ENCODE assay signal across 19 cellular contexts in the genomic region with DNA sequence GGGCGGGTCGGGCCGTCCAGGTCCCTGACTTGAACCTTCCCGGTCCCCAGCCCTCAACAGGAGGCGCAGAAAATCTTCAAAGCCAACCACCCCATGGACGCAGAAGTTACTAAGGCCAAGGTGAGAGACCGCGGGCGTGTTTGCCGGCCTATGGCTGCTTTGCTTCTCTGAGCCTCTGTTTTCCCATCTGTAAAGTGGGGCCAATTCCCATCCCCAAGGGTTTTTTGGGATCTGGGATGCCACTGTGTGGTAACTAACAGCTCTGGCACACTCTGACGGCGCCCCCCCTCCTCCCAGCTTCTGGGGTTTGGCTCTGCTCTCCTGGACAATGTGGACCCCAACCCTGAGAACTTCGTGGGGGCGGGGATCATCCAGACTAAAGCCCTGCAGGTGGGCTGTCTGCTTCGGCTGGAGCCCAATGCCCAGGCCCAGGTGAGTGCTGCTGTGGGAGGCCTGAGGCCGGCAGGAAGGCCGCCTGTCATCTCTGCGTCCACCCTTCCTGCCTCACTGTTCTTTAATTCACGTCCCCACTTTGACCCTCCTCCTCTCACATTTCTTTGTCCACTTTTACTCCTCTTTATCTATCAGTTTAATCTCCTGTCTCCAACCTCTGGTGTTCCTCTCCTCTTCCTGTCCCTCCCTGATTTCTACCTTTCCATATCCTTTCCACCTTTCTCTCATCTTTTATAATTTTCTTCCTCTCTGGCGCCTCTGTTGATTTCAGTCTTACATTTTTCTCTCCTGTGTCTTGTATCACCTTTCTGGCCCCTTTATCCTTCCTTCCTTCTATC. TPM values are rescaled to one million over a fixed set of nuclear protein-coding genes. Genes with fewer than 3 reads are reported as not detected.
A peak's percentile ranks its signal among the peaks of the same experiment; 100 is the strongest.
DNase-seq lines count a peak whose midpoint lies in the region; ATAC-seq, FAIRE-seq and TF ChIP-seq lines count a peak whose summit lies in the region.
"Had no signal": no experiment of that assay in that cellular context is flagged by ENCODE, and none has a peak within 500 bp of the region (broad histone marks: within the 10 kb centered on the region; RNA-seq: fewer than 3 reads in every experiment).

No MANE protein-coding gene starts in this region.

- no peak overlapping the region for H3K4me3 Mint-ChIP-seq in T-helper 1 cell treated with Interleukin-12 subunit alpha and Interleukin-12 subunit beta and Interleukin-4 antibody, amounts not matched to agents 30 μg/mL and 1 μg/mL, for 36 hours
- H3K4me3 Mint-ChIP-seq in neural progenitor cell = peak overlapping the region; percentile 2

- H3K9me3 Mint-ChIP-seq in T-helper 1 cell treated with Interleukin-12 subunit alpha and Interleukin-12 subunit beta and Interleukin-4 antibody, amounts not matched to agents 30 μg/mL and 1 μg/mL, for 36 hours = no peaks in the 10 kb centered on the region
- no peaks in the 10 kb centered on the region for H3K9me3 Mint-ChIP-seq in neural progenitor cell

- TF ChIP-seq RAD21 in K562 (CRISPR knock-in tag; conservative IDR thresholded peaks at IDR 0.05 in 1 of 2, IDR thresholded peaks at IDR 0.05 in 1 of 2) = no peak

- no peaks in the 10 kb centered on the region for H3K27me3 Mint-ChIP-seq in T-helper 1 cell treated with Interleukin-12 subunit alpha and Interleukin-12 subunit beta and Interleukin-4 antibody, amounts not matched to agents 30 μg/mL and 1 μg/mL, for 36 hours (ENCODE audit: low read depth)
- peaks cover 7% of the 10 kb centered on the region for H3K27me3 Mint-ChIP-seq in neural progenitor cell (ENCODE audit: insufficient read depth, low read depth)

- CTCF ChIA-PET in K562 (lab: Yijun Ruan, JAX; ENCODE audit: low intra/inter-chr PET ratio) = no interaction called here

- POLR2A ChIA-PET in K562 (lab: Yijun Ruan, JAX) = interaction anchor here (1.4 kb wide), 1 partner anchor 22 kb away, joined by 4 read pairs; no protein-coding TSS in a partner anchor

- FAIRE-seq in K562 (lab: Jason Lieb, UNC) = no peak
- FAIRE-seq: endothelial cell of umbilical vein, GM12892, small intestine had no signal

- H3K9ac ChIP-seq in K562 (ENCODE audit: insufficient read depth in 1 of 2, low read depth in 2 of 2, low read length in 2 of 2) (peak overlapping the region in 1 of 2 experiments; percentile 8; a peak in 1 of 4 replicates), neural progenitor cell (no peak overlapping the region)
- H3K9ac ChIP-seq: BLaER1 had no signal

- H3K27ac ChIP-seq in HL-60 (replicated peaks) = 0 out of 2 replicates have a peak overlapping the region, but pooled peaks have one; percentile 4
- H3K27ac ChIP-seq in K562 (ENCODE audit: extremely low read depth, low read depth, low read length) = 0 out of 3 replicates have a peak overlapping the region, but pooled peaks have one; percentile 39
- no peak overlapping the region for H3K27ac ChIP-seq in neural progenitor cell
- H3K27ac ChIP-seq in ascending aorta = no peak overlapping the region
- H3K27ac ChIP-seq in breast epithelium = no peak overlapping the region
- H3K27ac ChIP-seq: BLaER1, transverse colon had no signal

- ATAC-seq in K562 = no peak
- ATAC-seq: PC-3, SK-N-SH treated with all-trans-retinoic acid at 6 μM for 48 hours had no signal

- H3F3A ChIP-seq in neural progenitor cell (ENCODE audit: low read depth) = peaks cover 43% of the 10 kb centered on the region

- no peaks in the 10 kb centered on the region for H3K9me1 ChIP-seq in K562 (ENCODE audit: control insufficient read depth, insufficient read depth, low read length)

- H3K4me2 ChIP-seq in K562 (ENCODE audit: insufficient read depth, low read length) = no peak overlapping the region
- no peak overlapping the region for H3K4me2 ChIP-seq in neural progenitor cell
- H3K4me2 ChIP-seq: BLaER1 had no signal

- peaks cover 68% of the 10 kb centered on the region for H3K36me3 ChIP-seq in K562 (ENCODE audit: control insufficient read depth, insufficient read depth, low read length)
- H3K36me3 ChIP-seq in neural progenitor cell = no peaks in the 10 kb centered on the region
- peaks cover 39 to 45% of the 10 kb centered on the region in 2 donors for H3K36me3 ChIP-seq in ascending aorta
- no peaks in the 10 kb centered on the region for H3K36me3 ChIP-seq in breast epithelium

- peak overlapping the region; percentile 17 for H3K27ac Mint-ChIP-seq in T-helper 1 cell treated with Interleukin-12 subunit alpha and Interleukin-12 subunit beta and Interleukin-4 antibody, amounts not matched to agents 30 μg/mL and 1 μg/mL, for 36 hours
- peak overlapping the region; percentile 6 for H3K27ac Mint-ChIP-seq in neural progenitor cell

- TF ChIP-seq POLR2A in K562 (conservative IDR thresholded peaks at IDR 0.05) (no peak; the same call in 1 of the 2 replicates), breast epithelium (IDR thresholded peaks at IDR 0.05) (no peak)

- 84% methylated on average over 14 of the region's 20 CpGs for WGBS in K562 (ENCODE audit: insufficient coverage, low coverage, missing lambda C conversion rate)

- H3K4me3 ChIP-seq in HL-60 (replicated peaks; ENCODE audit: insufficient read depth, low read length) (no peak overlapping the region), K562 (no peak overlapping the region), neural progenitor cell (no peak overlapping the region), ascending aorta (no peak overlapping the region), breast epithelium (no peak overlapping the region)
- H3K4me3 ChIP-seq: BLaER1, transverse colon had no signal

- intact Hi-C loops in K562 (cut with micrococcal nuclease) = loop anchor here (5.0 kb wide), 1 partner anchor 39 kb away; the partner anchor contains the start of gene AP2A1
- intact Hi-C loops in ascending aorta (cut with DNase I) = no loop called here
- intact Hi-C loops in breast epithelium (cut with DNase I; ENCODE audit: low total_unique reads) = no loop called here

- H4K20me1 ChIP-seq in K562 (replicated peaks; ENCODE audit: control insufficient read depth, insufficient read depth, low read length) (peaks cover 5% of the 10 kb centered on the region), neural progenitor cell (ENCODE audit: low read depth) (peaks cover 11% of the 10 kb centered on the region)
- H4K20me1 ChIP-seq: BLaER1 had no signal

- H3K79me2 ChIP-seq in K562 (ENCODE audit: control insufficient read depth, insufficient read depth, low read length) = no peaks in the 10 kb centered on the region
- H3K79me2 ChIP-seq in neural progenitor cell (ENCODE audit: low read depth) = no peaks in the 10 kb centered on the region

- peaks cover 9% of the 10 kb centered on the region for H3K36me3 Mint-ChIP-seq in T-helper 1 cell treated with Interleukin-12 subunit alpha and Interleukin-12 subunit beta and Interleukin-4 antibody, amounts not matched to agents 30 μg/mL and 1 μg/mL, for 36 hours (ENCODE audit: low read depth)
- peaks cover 10% of the 10 kb centered on the region for H3K36me3 Mint-ChIP-seq in neural progenitor cell

- H3K4me1 ChIP-seq in K562 (replicated peaks in 1 of 2; ENCODE audit: control insufficient read depth in 2 of 2, insufficient read depth in 2 of 2, low read length in 2 of 2) (peaks cover 25 to 70% of the 10 kb centered on the region in 2 experiments), neural progenitor cell (peaks cover 18% of the 10 kb centered on the region), ascending aorta (peaks cover 6 to 17% of the 10 kb centered on the region in 2 donors), breast epithelium (peaks cover 7% of the 10 kb centered on the region in 2 donors)

- H3K4me1 Mint-ChIP-seq in T-helper 1 cell treated with Interleukin-12 subunit alpha and Interleukin-12 subunit beta and Interleukin-4 antibody, amounts not matched to agents 30 μg/mL and 1 μg/mL, for 36 hours (ENCODE audit: low read depth) = peaks cover 14% of the 10 kb centered on the region
- peaks cover 27% of the 10 kb centered on the region for H3K4me1 Mint-ChIP-seq in neural progenitor cell

- TF ChIP-seq EP300 in K562 (IDR thresholded peaks at IDR 0.05; ENCODE audit: low read length) = no peak

- DNase-seq in T-helper 1 cell (no peak), HL-60 (ENCODE audit: low read depth in 1 of 2, low spot score in 1 of 2) (no peak), K562 (ENCODE audit: extremely low read depth in 1 of 4, low spot score in 3 of 4) (no peak), neural progenitor cell (ENCODE audit: low spot score) (no peak), NCI-H2227 (lab: John Stamatoyannopoulos, UW; ENCODE audit: unreplicated experiment) (no peak), ascending aorta (ENCODE audit: low spot score in 2 of 2) (no peak), breast epithelium (ENCODE audit: low spot score in 2 of 2) (no peak)
- DNase-seq: 8988T, foreskin fibroblast, NCI-H2171, PC-3, small intestine had no signal

- no peak for TF ChIP-seq CTCF in HL-60 (IDR thresholded peaks at IDR 0.05; ENCODE audit: insufficient read depth, low read length)
- no peak for TF ChIP-seq CTCF in K562 (IDR thresholded peaks at IDR 0.05 in 2 of 3, conservative IDR thresholded peaks at IDR 0.05 in 1 of 3; ENCODE audit: insufficient read depth in 2 of 3, low read depth in 1 of 3, low read length in 3 of 3)
- TF ChIP-seq CTCF in neural progenitor cell (IDR thresholded peaks at IDR 0.05) = no peak
- TF ChIP-seq CTCF in ascending aorta (IDR thresholded peaks at IDR 0.05) = no peak
- no peak for TF ChIP-seq CTCF in breast epithelium (IDR thresholded peaks at IDR 0.05)

- no peaks in the 10 kb centered on the region for H3K9me3 ChIP-seq in K562 (replicated peaks; ENCODE audit: control insufficient read depth, insufficient read depth, low read depth, low read length)
- H3K9me3 ChIP-seq in neural progenitor cell (ENCODE audit: low read depth) = no peaks in the 10 kb centered on the region
- no peaks in the 10 kb centered on the region for H3K9me3 ChIP-seq in ascending aorta
- H3K9me3 ChIP-seq in breast epithelium = no peaks in the 10 kb centered on the region
- H3K9me3 ChIP-seq: BLaER1, transverse colon had no signal

- H3K27me3 ChIP-seq in HL-60 (ENCODE audit: insufficient read depth, poor library complexity, severe bottlenecking) (no peaks in the 10 kb centered on the region), K562 (ENCODE audit: control insufficient read depth in 2 of 2, insufficient read depth in 2 of 2, low read length in 2 of 2) (no peaks in the 10 kb centered on the region), neural progenitor cell (no peaks in the 10 kb centered on the region), ascending aorta (no peaks in the 10 kb centered on the region), breast epithelium (no peaks in the 10 kb centered on the region)
- H3K27me3 ChIP-seq: BLaER1, transverse colon had no signal

- BruUV-seq in K562 (replicated peaks; lab: Mats Ljungman, UMichigan) = no TSS peak

- in situ Hi-C loops in K562 (cut with MboI) = no loop called here

- H2AFZ ChIP-seq in K562 (ENCODE audit: low read depth, low read length) (no peak overlapping the region), neural progenitor cell (replicated peaks) (no peak overlapping the region)

RNA-seq across cellular contexts. Expression of gene FUZ, which starts 7.1 kb away (rescaled TPM):
- 5.3 and 13.3 TPM in 2 replicates for total RNA-seq in K562 (2011; cell fraction: chromatin; rRNA removed; ENCODE audit: low replicate concordance)
- total RNA-seq in K562 (2011; cell fraction: nucleolus; rRNA removed) = 8.2 and 9.1 TPM in 2 replicates
- 8.2 and 8.4 TPM in 2 replicates for total RNA-seq in K562 (2011; cell fraction: nucleoplasm; rRNA removed)
- 6.6 and 10.6 TPM in 2 replicates for total RNA-seq in K562 (2014; rRNA removed)
- total RNA-seq in K562 (2014; rRNA removed; fragmentation: Illumina TruSeq; extraction: Trizol) = 1.9 and 3.5 TPM in 2 replicates
- total RNA-seq in K562 (2015; rRNA removed; fragmentation: Illumina TruSeq; extraction: Trizol) = 2.9 and 3.8 TPM in 2 replicates
- total RNA-seq in K562 (2021) = 6.7 and 7.6 TPM in 2 replicates
- 2.7 and 3.6 TPM in 2 replicates for polyA plus RNA-seq in K562 (2011; rRNA removed)
- polyA plus RNA-seq in K562 (2011; cell fraction: cytosol; rRNA removed) = 4.8 and 5.7 TPM in 2 replicates
- polyA plus RNA-seq in K562 (2011; cell fraction: nucleus; rRNA removed) = 7.4 and 9.5 TPM in 2 replicates
- polyA plus RNA-seq in K562 (2012) = 6.3 and 6.4 TPM in 2 replicates
- 3.2 and 4.5 TPM in 2 replicates for polyA plus RNA-seq in K562 (2014; fragmentation: Illumina TruSeq; extraction: Trizol)
- under 1 TPM in 1 of 2 experiments, not detected in 1; 0.17 TPM for polyA plus RNA-seq in K562 (2014; fragmentation: Nextera tagmentation; extraction: Ambion mirVana)
- polyA plus RNA-seq in K562 (2014; rRNA removed) = 4.7 and 11.5 TPM in 2 replicates
- 2.0 and 2.2 TPM in 2 replicates for polyA minus RNA-seq in K562 (2011; rRNA and poly(A)+ RNA removed)
- 2.6 and 6.6 TPM in 2 replicates for polyA minus RNA-seq in K562 (2011; cell fraction: cytosol; rRNA and poly(A)+ RNA removed)
- polyA minus RNA-seq in K562 (2011; cell fraction: nucleus; rRNA and poly(A)+ RNA removed) = 1.2 and 3.7 TPM in 2 replicates
- 24.6 and 37.8 TPM in 2 replicates for total RNA-seq in neural progenitor cell (ENCODE audit: low replicate concordance)
- 22.1 TPM for total RNA-seq in ascending aorta
- total RNA-seq in breast epithelium = 10 to 100 TPM; 13.0 to 27.4 (median 18.7) TPM

RNA-seq across cellular contexts. Expression of gene MED25, which starts 12.1 kb away (rescaled TPM):
- 109 and 190 TPM in 2 replicates for total RNA-seq in K562 (2011; cell fraction: chromatin; rRNA removed; ENCODE audit: low replicate concordance)
- total RNA-seq in K562 (2011; cell fraction: nucleolus; rRNA removed) = 97.8 and 99.2 TPM in 2 replicates
- total RNA-seq in K562 (2011; cell fraction: nucleoplasm; rRNA removed) = 109 and 111 TPM in 2 replicates
- 19.3 and 30.1 TPM in 2 replicates for total RNA-seq in K562 (2014; rRNA removed)
- total RNA-seq in K562 (2014; rRNA removed; fragmentation: Illumina TruSeq; extraction: Trizol) = 15.7 and 17.1 TPM in 2 replicates
- total RNA-seq in K562 (2015; rRNA removed; fragmentation: Illumina TruSeq; extraction: Trizol) = 14.5 and 16.0 TPM in 2 replicates
- 83.5 and 93.9 TPM in 2 replicates for total RNA-seq in K562 (2021)
- polyA plus RNA-seq in K562 (2011; rRNA removed) = 23.0 and 31.0 TPM in 2 replicates
- polyA plus RNA-seq in K562 (2011; cell fraction: cytosol; rRNA removed) = 18.3 and 19.6 TPM in 2 replicates
- polyA plus RNA-seq in K562 (2011; cell fraction: nucleus; rRNA removed) = 111 and 131 TPM in 2 replicates
- 57.3 and 63.8 TPM in 2 replicates for polyA plus RNA-seq in K562 (2012)
- polyA plus RNA-seq in K562 (2014; fragmentation: Illumina TruSeq; extraction: Trizol) = 56.7 and 72.9 TPM in 2 replicates
- polyA plus RNA-seq in K562 (2014; fragmentation: Nextera tagmentation; extraction: Ambion mirVana) = 1 to 10 TPM; 4.1 to 4.4 TPM
- polyA plus RNA-seq in K562 (2014; rRNA removed) = 37.8 and 40.3 TPM in 2 replicates
- 20.8 and 22.4 TPM in 2 replicates for polyA minus RNA-seq in K562 (2011; rRNA and poly(A)+ RNA removed)
- polyA minus RNA-seq in K562 (2011; cell fraction: cytosol; rRNA and poly(A)+ RNA removed) = 35.9 and 50.9 TPM in 2 replicates
- 38.8 and 53.6 TPM in 2 replicates for polyA minus RNA-seq in K562 (2011; cell fraction: nucleus; rRNA and poly(A)+ RNA removed)
- 44.9 and 54.1 TPM in 2 replicates for total RNA-seq in neural progenitor cell (ENCODE audit: low replicate concordance)
- 54.0 TPM for total RNA-seq in ascending aorta
- total RNA-seq in breast epithelium = 10 to 100 TPM; 16.3 to 27.5 (median 20.6) TPM

RNA-seq across cellular contexts. Expression of gene AP2A1, which starts 39.2 kb away (rescaled TPM):
- total RNA-seq in K562 (2011; cell fraction: chromatin; rRNA removed; ENCODE audit: low replicate concordance) = 142 and 352 TPM in 2 replicates
- 179 and 183 TPM in 2 replicates for total RNA-seq in K562 (2011; cell fraction: nucleolus; rRNA removed)
- 173 and 215 TPM in 2 replicates for total RNA-seq in K562 (2011; cell fraction: nucleoplasm; rRNA removed)
- total RNA-seq in K562 (2014; rRNA removed) = 77.6 and 109 TPM in 2 replicates
- 21.5 and 23.4 TPM in 2 replicates for total RNA-seq in K562 (2014; rRNA removed; fragmentation: Illumina TruSeq; extraction: Trizol)
- 29.1 and 31.8 TPM in 2 replicates for total RNA-seq in K562 (2015; rRNA removed; fragmentation: Illumina TruSeq; extraction: Trizol)
- 138 and 150 TPM in 2 replicates for total RNA-seq in K562 (2021)
- polyA plus RNA-seq in K562 (2011; rRNA removed) = 31.9 and 75.2 TPM in 2 replicates
- polyA plus RNA-seq in K562 (2011; cell fraction: cytosol; rRNA removed) = 57.0 and 118 TPM in 2 replicates
- polyA plus RNA-seq in K562 (2011; cell fraction: nucleus; rRNA removed) = 98.4 and 141 TPM in 2 replicates
- polyA plus RNA-seq in K562 (2012) = 97.7 and 117 TPM in 2 replicates
- polyA plus RNA-seq in K562 (2014; fragmentation: Illumina TruSeq; extraction: Trizol) = 47.0 and 81.3 TPM in 2 replicates
- 1 to 10 TPM in 1 of 2 experiments, under 1 TPM in 1; 0.55 to 1.5 TPM for polyA plus RNA-seq in K562 (2014; fragmentation: Nextera tagmentation; extraction: Ambion mirVana)
- polyA plus RNA-seq in K562 (2014; rRNA removed) = 89.6 and 91.9 TPM in 2 replicates
- 65.8 and 75.2 TPM in 2 replicates for polyA minus RNA-seq in K562 (2011; rRNA and poly(A)+ RNA removed)
- 102 and 161 TPM in 2 replicates for polyA minus RNA-seq in K562 (2011; cell fraction: cytosol; rRNA and poly(A)+ RNA removed)
- 54.4 and 66.2 TPM in 2 replicates for polyA minus RNA-seq in K562 (2011; cell fraction: nucleus; rRNA and poly(A)+ RNA removed)
- total RNA-seq in neural progenitor cell (ENCODE audit: low replicate concordance) = 61.6 and 137 TPM in 2 replicates
- 249 TPM for total RNA-seq in ascending aorta
- 10 to 100 TPM; 42.1 to 71.0 (median 59.3) TPM for total RNA-seq in breast epithelium

RNA-seq across cellular contexts. Expression of gene TSKS, which starts 42.9 kb away (rescaled TPM):
- total RNA-seq in K562 (2011; cell fraction: chromatin; rRNA removed; ENCODE audit: low replicate concordance) = 3.2 and 5.6 TPM in 2 replicates
- total RNA-seq in K562 (2011; cell fraction: nucleolus; rRNA removed) = 4.0 and 5.0 TPM in 2 replicates
- total RNA-seq in K562 (2011; cell fraction: nucleoplasm; rRNA removed) = 2.4 TPM in 2 replicates
- total RNA-seq in K562 (2014; rRNA removed) = 3.3 and 4.5 TPM in 2 replicates
- 0.64 and 0.80 TPM in 2 replicates for total RNA-seq in K562 (2014; rRNA removed; fragmentation: Illumina TruSeq; extraction: Trizol)
- 1.2 and 1.3 TPM in 2 replicates for total RNA-seq in K562 (2015; rRNA removed; fragmentation: Illumina TruSeq; extraction: Trizol)
- total RNA-seq in K562 (2021) = 2.3 and 2.4 TPM in 2 replicates
- 0.75 and 1.4 TPM in 2 replicates for polyA plus RNA-seq in K562 (2011; rRNA removed)
- polyA plus RNA-seq in K562 (2011; cell fraction: cytosol; rRNA removed) = 1.0 and 1.6 TPM in 2 replicates
- 2.7 and 3.3 TPM in 2 replicates for polyA plus RNA-seq in K562 (2011; cell fraction: nucleus; rRNA removed)
- 2.9 and 4.5 TPM in 2 replicates for polyA plus RNA-seq in K562 (2012)
- 0.70 and 1.2 TPM in 2 replicates for polyA plus RNA-seq in K562 (2014; fragmentation: Illumina TruSeq; extraction: Trizol)
- under 1 TPM; 0.14 to 0.35 TPM for polyA plus RNA-seq in K562 (2014; fragmentation: Nextera tagmentation; extraction: Ambion mirVana)
- 1.9 and 2.2 TPM in 2 replicates for polyA plus RNA-seq in K562 (2014; rRNA removed)
- polyA minus RNA-seq in K562 (2011; rRNA and poly(A)+ RNA removed) = 0.42 and 0.49 TPM in 2 replicates
- 0.86 and 1.0 TPM in 2 replicates for polyA minus RNA-seq in K562 (2011; cell fraction: cytosol; rRNA and poly(A)+ RNA removed)
- polyA minus RNA-seq in K562 (2011; cell fraction: nucleus; rRNA and poly(A)+ RNA removed) = 1.4 and 2.2 TPM in 2 replicates
- total RNA-seq in neural progenitor cell (ENCODE audit: low replicate concordance) = 0.37 TPM in 1 of 2 replicates, not detected in the other
- not detected for total RNA-seq in ascending aorta
- under 1 TPM in 2 of 3 donors, not detected in 1; 0.33 to 0.96 TPM for total RNA-seq in breast epithelium
- total RNA-seq: endothelial cell of umbilical vein, H4, PC-3 had no signal

RNA-seq across cellular contexts. Expression of gene PTOV1, which starts 44.9 kb away (rescaled TPM):
- total RNA-seq in K562 (2011; cell fraction: chromatin; rRNA removed; ENCODE audit: low replicate concordance) = 128 and 364 TPM in 2 replicates
- 274 and 281 TPM in 2 replicates for total RNA-seq in K562 (2011; cell fraction: nucleolus; rRNA removed)
- total RNA-seq in K562 (2011; cell fraction: nucleoplasm; rRNA removed) = 195 and 218 TPM in 2 replicates
- 61.3 and 79.5 TPM in 2 replicates for total RNA-seq in K562 (2014; rRNA removed)
- total RNA-seq in K562 (2014; rRNA removed; fragmentation: Illumina TruSeq; extraction: Trizol) = 14.0 and 23.3 TPM in 2 replicates
- total RNA-seq in K562 (2015; rRNA removed; fragmentation: Illumina TruSeq; extraction: Trizol) = 43.5 and 44.6 TPM in 2 replicates
- total RNA-seq in K562 (2021) = 156 and 169 TPM in 2 replicates
- 33.0 and 58.6 TPM in 2 replicates for polyA plus RNA-seq in K562 (2011; rRNA removed)
- 39.8 and 67.6 TPM in 2 replicates for polyA plus RNA-seq in K562 (2011; cell fraction: cytosol; rRNA removed)
- 302 and 359 TPM in 2 replicates for polyA plus RNA-seq in K562 (2011; cell fraction: nucleus; rRNA removed)
- 104 and 153 TPM in 2 replicates for polyA plus RNA-seq in K562 (2012)
- polyA plus RNA-seq in K562 (2014; fragmentation: Illumina TruSeq; extraction: Trizol) = 61.7 and 81.3 TPM in 2 replicates
- polyA plus RNA-seq in K562 (2014; fragmentation: Nextera tagmentation; extraction: Ambion mirVana) = 1 to 10 TPM; 4.9 to 9.3 TPM
- 68.1 and 75.0 TPM in 2 replicates for polyA plus RNA-seq in K562 (2014; rRNA removed)
- polyA minus RNA-seq in K562 (2011; rRNA and poly(A)+ RNA removed) = 22.8 and 25.3 TPM in 2 replicates
- polyA minus RNA-seq in K562 (2011; cell fraction: cytosol; rRNA and poly(A)+ RNA removed) = 60.9 and 84.8 TPM in 2 replicates
- 81.6 and 99.6 TPM in 2 replicates for polyA minus RNA-seq in K562 (2011; cell fraction: nucleus; rRNA and poly(A)+ RNA removed)
- total RNA-seq in neural progenitor cell (ENCODE audit: low replicate concordance) = 63.5 and 218 TPM in 2 replicates
- total RNA-seq in ascending aorta = 163 TPM
- 10 to 100 TPM; 45.1 to 95.0 (median 90.3) TPM for total RNA-seq in breast epithelium

Comparison
In these comparisons a context has a peak if more than half of its experiments do, and no peak if none do; other contexts are left out.
1. H3K27ac ChIP-seq: peak in HL-60 (single experiment) and K562 (single experiment); none in neural progenitor cell (single experiment), ascending aorta (0 of 2) and breast epithelium (0 of 2).